In the genomic region with DNA sequence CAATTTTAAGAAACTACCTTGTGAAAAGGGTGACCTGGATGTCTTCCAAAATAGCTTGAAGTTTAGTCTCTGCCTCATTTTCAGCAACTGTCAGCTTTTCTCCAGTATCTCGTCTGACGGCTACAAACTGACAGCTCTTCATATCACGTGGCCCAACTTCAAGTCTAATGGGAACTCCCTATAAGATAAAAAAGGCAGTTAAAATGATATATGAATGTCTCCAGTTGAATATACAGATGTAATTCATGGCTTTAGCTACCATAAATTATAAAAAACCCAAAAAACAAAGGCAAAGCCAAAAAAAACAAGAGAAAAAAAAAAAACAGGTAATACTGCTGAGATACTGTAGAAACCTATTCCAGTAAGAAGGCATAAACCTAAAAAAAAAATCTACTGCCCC, we compare ENCODE assay signal across 39 cellular contexts. TPM values are rescaled to one million over a fixed set of nuclear protein-coding genes. Genes with fewer than 3 reads are reported as not detected.
"Had no signal": no experiment of that assay in that cellular context is flagged by ENCODE, and none has a peak within 500 bp of the region (broad histone marks: within the 10 kb centered on the region; RNA-seq: fewer than 3 reads in every experiment).

No MANE protein-coding gene starts in this region.

- H3K4me3 ChIP-seq: ascending aorta, breast epithelium had no signal

- H3K9me3 Mint-ChIP-seq: activated B cell treated with CpG ODN at 0.5 μM for 24 hours; activated CD4-positive, alpha-beta memory T cell treated with anti-CD3 and anti-CD28 coated beads for 36 hours; activated CD4-positive, alpha-beta T cell treated with anti-CD3 and anti-CD28 coated beads, Interleukin-2, amount 10 ng/mL, durations not matched to agents 24 days and 14 days; activated CD8-positive, alpha-beta T cell treated with anti-CD3 and anti-CD28 coated beads for 36 hours; activated naive CD4-positive, alpha-beta T cell treated with anti-CD3 and anti-CD28 coated beads, Interleukin-2, amount 10 ng/mL, durations not matched to agents 7 days and 5 days; activated naive CD4-positive, alpha-beta T cell treated with anti-CD3 and anti-CD28 coated beads, Interleukin-2, amount 50 U/mL, for 24 hours; activated naive CD8-positive, alpha-beta T cell treated with anti-CD3 and anti-CD28 coated beads, Interleukin-2, amount 10 ng/mL, durations not matched to agents 7 days and 5 days; activated naive CD8-positive, alpha-beta T cell treated with anti-CD3 and anti-CD28 coated beads, Interleukin-2, amount 50 U/mL, for 24 hours; activated T-cell treated with anti-CD3 and anti-CD28 coated beads, Interleukin-2, amount 50 U/mL, for 4 hours; activated T-cell treated with anti-CD3 and anti-CD28 coated beads, Interleukin-2, amount 50 U/mL, for 72 hours; activated T-helper 1 cell treated with anti-CD3 and anti-CD28 coated beads, Interleukin-12 subunit alpha, Interleukin-12 subunit beta, Interleukin-2, Interleukin-4 antibody, amounts not matched to agents 30 ng/mL and 10 ng/mL and 1 ng/mL, durations not matched to agents 14 hours and 24 hours and 36 hours; activated T-helper 17 cell treated with anti-CD3 and anti-CD28 coated beads, Interleukin-2, amount 50 U/mL, for 72 hours; brain; central memory CD8-positive, alpha-beta T cell; T-helper 1 cell treated with Interleukin-12 subunit alpha and Interleukin-12 subunit beta and Interleukin-4 antibody, amounts not matched to agents 30 μg/mL and 1 μg/mL, for 36 hours; T-helper 2 cell treated with Interferon-gamma antibody and Interleukin-4, amounts not matched to agents 5 μg/mL and 100 μg/mL, for 36 hours had no signal

- H3K4me1 Mint-ChIP-seq: activated naive CD4-positive, alpha-beta T cell treated with anti-CD3 and anti-CD28 coated beads, Interleukin-2, amount 10 ng/mL, durations not matched to agents 7 days and 5 days; activated naive CD4-positive, alpha-beta T cell treated with anti-CD3 and anti-CD28 coated beads, Interleukin-2, amount 50 U/mL, for 24 hours; activated naive CD8-positive, alpha-beta T cell treated with anti-CD3 and anti-CD28 coated beads, Interleukin-2, amount 50 U/mL, for 24 hours; brain had no signal

- H3K4me3 Mint-ChIP-seq: activated B cell treated with CpG ODN at 0.5 μM for 24 hours; activated CD4-positive, alpha-beta memory T cell treated with anti-CD3 and anti-CD28 coated beads for 36 hours; activated CD4-positive, alpha-beta T cell treated with anti-CD3 and anti-CD28 coated beads, Interleukin-2, amount 10 ng/mL, durations not matched to agents 24 days and 14 days; activated CD8-positive, alpha-beta T cell treated with anti-CD3 and anti-CD28 coated beads for 36 hours; activated naive CD4-positive, alpha-beta T cell treated with anti-CD3 and anti-CD28 coated beads, Interleukin-2, amount 10 ng/mL, durations not matched to agents 7 days and 5 days; activated naive CD4-positive, alpha-beta T cell treated with anti-CD3 and anti-CD28 coated beads, Interleukin-2, amount 50 U/mL, for 24 hours; activated naive CD8-positive, alpha-beta T cell; activated naive CD8-positive, alpha-beta T cell treated with anti-CD3 and anti-CD28 coated beads, Interleukin-2, amount 10 ng/mL, durations not matched to agents 7 days and 5 days; activated naive CD8-positive, alpha-beta T cell treated with anti-CD3 and anti-CD28 coated beads, Interleukin-2, amount 50 U/mL, for 24 hours; activated T-cell treated with anti-CD3 and anti-CD28 coated beads, Interleukin-2, amount 50 U/mL, for 4 hours; activated T-cell treated with anti-CD3 and anti-CD28 coated beads, Interleukin-2, amount 50 U/mL, for 72 hours; activated T-helper 1 cell treated with anti-CD3 and anti-CD28 coated beads, Interleukin-12 subunit alpha, Interleukin-12 subunit beta, Interleukin-2, Interleukin-4 antibody, amounts not matched to agents 30 ng/mL and 10 ng/mL and 1 ng/mL, durations not matched to agents 14 hours and 24 hours and 36 hours; activated T-helper 17 cell treated with anti-CD3 and anti-CD28 coated beads, Interleukin-2, amount 50 U/mL, for 72 hours; brain; central memory CD8-positive, alpha-beta T cell; T-helper 1 cell treated with Interleukin-12 subunit alpha and Interleukin-12 subunit beta and Interleukin-4 antibody, amounts not matched to agents 30 μg/mL and 1 μg/mL, for 36 hours; T-helper 2 cell treated with Interferon-gamma antibody and Interleukin-4, amounts not matched to agents 5 μg/mL and 100 μg/mL, for 36 hours had no signal

- H3K27ac Mint-ChIP-seq: activated B cell treated with CpG ODN at 0.5 μM for 24 hours; activated CD4-positive, alpha-beta memory T cell treated with anti-CD3 and anti-CD28 coated beads for 36 hours; activated CD4-positive, alpha-beta T cell treated with anti-CD3 and anti-CD28 coated beads, Interleukin-2, amount 10 ng/mL, durations not matched to agents 24 days and 14 days; activated naive CD4-positive, alpha-beta T cell treated with anti-CD3 and anti-CD28 coated beads, Interleukin-2, amount 10 ng/mL, durations not matched to agents 7 days and 5 days; activated naive CD4-positive, alpha-beta T cell treated with anti-CD3 and anti-CD28 coated beads, Interleukin-2, amount 50 U/mL, for 24 hours; activated naive CD8-positive, alpha-beta T cell; activated naive CD8-positive, alpha-beta T cell treated with anti-CD3 and anti-CD28 coated beads, Interleukin-2, amount 10 ng/mL, durations not matched to agents 7 days and 5 days; activated naive CD8-positive, alpha-beta T cell treated with anti-CD3 and anti-CD28 coated beads, Interleukin-2, amount 50 U/mL, for 24 hours; activated T-helper 1 cell treated with anti-CD3 and anti-CD28 coated beads, Interleukin-12 subunit alpha, Interleukin-12 subunit beta, Interleukin-2, Interleukin-4 antibody, amounts not matched to agents 30 ng/mL and 10 ng/mL and 1 ng/mL, durations not matched to agents 14 hours and 24 hours and 36 hours; activated T-helper 17 cell treated with anti-CD3 and anti-CD28 coated beads, Interleukin-2, amount 50 U/mL, for 72 hours; brain; T-helper 1 cell treated with Interleukin-12 subunit alpha and Interleukin-12 subunit beta and Interleukin-4 antibody, amounts not matched to agents 30 μg/mL and 1 μg/mL, for 36 hours; T-helper 2 cell treated with Interferon-gamma antibody and Interleukin-4, amounts not matched to agents 5 μg/mL and 100 μg/mL, for 36 hours had no signal

- FAIRE-seq: TTC549 had no signal

- ATAC-seq: activated CD8-positive, alpha-beta T cell treated with anti-CD3 and anti-CD28 coated beads for 36 hours; activated naive CD8-positive, alpha-beta T cell treated with anti-CD3 and anti-CD28 coated beads, Interleukin-2, amount 50 U/mL, for 24 hours; activated T-cell treated with anti-CD3 and anti-CD28 coated beads, Interleukin-2, amount 50 U/mL, for 4 hours; activated T-cell treated with anti-CD3 and anti-CD28 coated beads, Interleukin-2, amount 50 U/mL, for 72 hours; activated T-helper 17 cell treated with anti-CD3 and anti-CD28 coated beads, Interleukin-2, amount 50 U/mL, for 72 hours had no signal

- H3K27ac ChIP-seq: ascending aorta, breast epithelium, VCaP had no signal

- H3K27me3 ChIP-seq: ascending aorta, breast epithelium had no signal

- DNase-seq: activated B cell treated with CpG ODN at 0.5 μM for 24 hours; activated CD4-positive, alpha-beta memory T cell treated with anti-CD3 and anti-CD28 coated beads for 36 hours; activated CD4-positive, alpha-beta T cell treated with anti-CD3 and anti-CD28 coated beads for 4 hours; activated CD4-positive, alpha-beta T cell treated with anti-CD3 and anti-CD28 coated beads, Interleukin-2, amount 10 ng/mL, durations not matched to agents 24 days and 14 days; activated CD4-positive, alpha-beta T cell treated with anti-CD3 and anti-CD28 coated beads, Interleukin-2, amount 50 U/mL, for 1 hour; activated CD4-positive, alpha-beta T cell treated with anti-CD3 and anti-CD28 coated beads, Interleukin-2, amount 50 U/mL, for 4 hours; activated CD4-positive, CD25-positive, alpha-beta regulatory T cell treated with anti-CD3 and anti-CD28 coated beads, Interleukin-2, amount 50 U/mL, for 72 hours; activated CD8-positive, alpha-beta memory T cell treated with anti-CD3 and anti-CD28 coated beads, Interleukin-2, amount 50 U/mL, for 4 hours; activated CD8-positive, alpha-beta T cell treated with anti-CD3 and anti-CD28 coated beads for 36 hours; activated gamma-delta T cell; activated naive CD4-positive, alpha-beta T cell treated with anti-CD3 and anti-CD28 coated beads, Interleukin-2, amount 10 ng/mL, durations not matched to agents 7 days and 5 days; activated naive CD4-positive, alpha-beta T cell treated with Interleukin-2 at 50 U/mL for 16 hours; activated naive CD8-positive, alpha-beta T cell treated with anti-CD3 and anti-CD28 coated beads, Interleukin-2, amount 10 ng/mL, durations not matched to agents 7 days and 5 days; activated naive CD8-positive, alpha-beta T cell treated with anti-CD3 and anti-CD28 coated beads, Interleukin-2, amount 50 U/mL, for 24 hours; activated T-cell treated with anti-CD3 and anti-CD28 coated beads for 4 hours; activated T-cell treated with anti-CD3 and anti-CD28 coated beads, Interleukin-2, amount 50 U/mL, for 1 hour; activated T-cell treated with anti-CD3 and anti-CD28 coated beads, Interleukin-2, amount 50 U/mL, for 4 hours; activated T-cell treated with anti-CD3 and anti-CD28 coated beads, Interleukin-2, amount 50 U/mL, for 72 hours; amygdala; anterior cingulate cortex; cerebellar nuclear complex; T-helper 1 cell; T-helper 2 cell; T-helper 9 cell had no signal

- H3K27me3 Mint-ChIP-seq: activated B cell treated with CpG ODN at 0.5 μM for 24 hours; activated CD4-positive, alpha-beta memory T cell treated with anti-CD3 and anti-CD28 coated beads for 36 hours; activated CD4-positive, alpha-beta T cell treated with anti-CD3 and anti-CD28 coated beads, Interleukin-2, amount 10 ng/mL, durations not matched to agents 24 days and 14 days; activated CD8-positive, alpha-beta T cell treated with anti-CD3 and anti-CD28 coated beads for 36 hours; activated naive CD4-positive, alpha-beta T cell treated with anti-CD3 and anti-CD28 coated beads, Interleukin-2, amount 10 ng/mL, durations not matched to agents 7 days and 5 days; activated naive CD4-positive, alpha-beta T cell treated with anti-CD3 and anti-CD28 coated beads, Interleukin-2, amount 50 U/mL, for 24 hours; activated naive CD8-positive, alpha-beta T cell; activated naive CD8-positive, alpha-beta T cell treated with anti-CD3 and anti-CD28 coated beads, Interleukin-2, amount 10 ng/mL, durations not matched to agents 7 days and 5 days; activated naive CD8-positive, alpha-beta T cell treated with anti-CD3 and anti-CD28 coated beads, Interleukin-2, amount 50 U/mL, for 24 hours; activated T-helper 17 cell treated with anti-CD3 and anti-CD28 coated beads, Interleukin-2, amount 50 U/mL, for 72 hours; brain; central memory CD8-positive, alpha-beta T cell had no signal

- H3K4me1 ChIP-seq: ascending aorta, breast epithelium had no signal

- H3K9me3 ChIP-seq: ascending aorta, breast epithelium had no signal

RNA-seq across cellular contexts. Expression of gene SLC30A10, which starts 44.9 kb away (rescaled TPM):
- total RNA-seq: activated CD4-positive, alpha-beta memory T cell treated with anti-CD3 and anti-CD28 coated beads for 36 hours; activated CD4-positive, alpha-beta T cell treated with anti-CD3 and anti-CD28 coated beads, Interleukin-2, amount 10 ng/mL, durations not matched to agents 24 days and 14 days; activated CD8-positive, alpha-beta memory T cell treated with anti-CD3 and anti-CD28 coated beads for 36 hours; activated CD8-positive, alpha-beta T cell treated with anti-CD3 and anti-CD28 coated beads for 36 hours; activated naive CD8-positive, alpha-beta T cell treated with anti-CD3 and anti-CD28 coated beads, Interleukin-2, amount 10 ng/mL, durations not matched to agents 7 days and 5 days; activated T-cell treated with anti-CD3 and anti-CD28 coated beads, Interleukin-2, amount 50 U/mL, for 4 hours; activated T-cell treated with anti-CD3 and anti-CD28 coated beads, Interleukin-2, amount 50 U/mL, for 72 hours; activated T-helper 1 cell treated with anti-CD3 and anti-CD28 coated beads, Interleukin-12 subunit alpha, Interleukin-12 subunit beta, Interleukin-2, Interleukin-4 antibody, amounts not matched to agents 30 ng/mL and 10 ng/mL and 1 ng/mL, durations not matched to agents 14 hours and 24 hours and 36 hours; activated T-helper 17 cell treated with anti-CD3 and anti-CD28 coated beads, Interleukin-2, amount 50 U/mL, for 72 hours; ascending aorta; breast epithelium; cardiac septum; chondrocyte had no signal
